Comparison of ENCODE assay signal across 22 cellular contexts in genomic region chr20:24838551-24839530, GRCh38.
DNase-seq lines count a peak whose midpoint lies in the region; ATAC-seq and TF ChIP-seq lines count a peak whose summit lies in the region.
"Had no signal": no experiment of that assay in that cellular context is flagged by ENCODE, and none has a peak within 500 bp of the region (broad histone marks: within the 10 kb centered on the region; RNA-seq: fewer than 3 reads in every experiment).

No MANE protein-coding gene starts in this region.

- intact Hi-C loops in posterior vena cava (cut with DNase I), result no loop called here
- intact Hi-C loops in activated CD8-positive, alpha-beta T cell treated with anti-CD3 and anti-CD28 coated beads for 36 hours (cut with micrococcal nuclease), result no loop called here

- H3K9me3 ChIP-seq in gastroesophageal sphincter, result no peaks in the 10 kb centered on the region
- H3K9me3 ChIP-seq: body of pancreas, gastrocnemius medialis, Peyer's patch, thyroid gland had no signal

- H3K27me3 Mint-ChIP-seq in activated CD8-positive, alpha-beta T cell treated with anti-CD3 and anti-CD28 coated beads for 36 hours, result peaks cover 2% of the 10 kb centered on the region

- 62 to 65% methylated on average over 3 to 4 of the region's 8 CpGs for WGBS in gastroesophageal sphincter (ENCODE audit: low coverage in 1 of 2), 2 donors

- no peak overlapping the region for H3K4me3 ChIP-seq in gastroesophageal sphincter
- H3K4me3 ChIP-seq: body of pancreas, gastrocnemius medialis, Peyer's patch, thyroid gland had no signal

- POLR2A ChIA-PET in activated CD8-positive, alpha-beta T cell treated with anti-CD3 and anti-CD28 coated beads for 36 hours (lab: Charles Lee), result no interaction called here

- H3K4me1 ChIP-seq in gastroesophageal sphincter, result no peaks in the 10 kb centered on the region
- H3K4me1 ChIP-seq: body of pancreas, gastrocnemius medialis, Peyer's patch had no signal

- TF ChIP-seq CTCF in activated CD8-positive, alpha-beta T cell treated with anti-CD3 and anti-CD28 coated beads for 36 hours (IDR thresholded peaks at IDR 0.05), result no peak
- TF ChIP-seq CTCF in gastroesophageal sphincter (IDR thresholded peaks at IDR 0.05), result no peak

- no peaks in the 10 kb centered on the region for H3K4me1 Mint-ChIP-seq in activated CD8-positive, alpha-beta T cell treated with anti-CD3 and anti-CD28 coated beads for 36 hours (ENCODE audit: low read depth)
- H3K4me1 Mint-ChIP-seq: neural crest cell, T-cell had no signal

- H3K27me3 ChIP-seq in gastroesophageal sphincter, result no peaks in the 10 kb centered on the region
- H3K27me3 ChIP-seq: body of pancreas, gastrocnemius medialis, Peyer's patch, thyroid gland had no signal

- no peak for TF ChIP-seq EP300 in gastroesophageal sphincter (IDR thresholded peaks at IDR 0.05)

- no peak overlapping the region for H3K27ac Mint-ChIP-seq in activated CD8-positive, alpha-beta T cell treated with anti-CD3 and anti-CD28 coated beads for 36 hours
- H3K27ac Mint-ChIP-seq: T-cell had no signal

- H3K27ac ChIP-seq in epithelial cell of prostate (peak overlapping the region; percentile 25), gastroesophageal sphincter (no peak overlapping the region)
- H3K27ac ChIP-seq: body of pancreas, gastrocnemius medialis, Peyer's patch, thyroid gland had no signal

- ATAC-seq in GM21526 (IDR thresholded peaks at IDR 0.05; ENCODE audit: low FRiP score, unreplicated experiment) (no peak), gastroesophageal sphincter (no peak)
- ATAC-seq in activated CD8-positive, alpha-beta T cell treated with anti-CD3 and anti-CD28 coated beads for 36 hours, result no peak
- ATAC-seq: body of pancreas, gastrocnemius medialis, right cardiac atrium, T-cell had no signal

- H3K36me3 ChIP-seq in gastroesophageal sphincter, result no peaks in the 10 kb centered on the region
- H3K36me3 ChIP-seq: gastrocnemius medialis, Peyer's patch, thyroid gland had no signal

- no peak for TF ChIP-seq POLR2A in gastroesophageal sphincter (IDR thresholded peaks at IDR 0.05)

- CTCF ChIA-PET in activated CD8-positive, alpha-beta T cell treated with anti-CD3 and anti-CD28 coated beads for 36 hours (lab: Charles Lee), result no interaction called here

- H3K9me3 Mint-ChIP-seq in activated CD8-positive, alpha-beta T cell treated with anti-CD3 and anti-CD28 coated beads for 36 hours, result no peaks in the 10 kb centered on the region
- H3K9me3 Mint-ChIP-seq: neural crest cell, T-cell had no signal

- peak; percentile 41 for DNase-seq in A172 (ENCODE audit: low spot score)
- DNase-seq in GM04504 (ENCODE audit: low read depth), result peak; percentile 34
- peak; percentile 65 for DNase-seq in HT1080 (ENCODE audit: low read depth)
- no peak for DNase-seq in epithelial cell of prostate (ENCODE audit: low read depth, low spot score)
- DNase-seq in posterior vena cava (ENCODE audit: low spot score), result no peak
- DNase-seq in activated CD8-positive, alpha-beta T cell treated with anti-CD3 and anti-CD28 coated beads for 36 hours, result no peak
- DNase-seq: activated naive CD4-positive, alpha-beta T cell treated with Interleukin-2 at 50 U/mL for 16 hours; AML-193; body of pancreas; DMS 273 treated with DMSO at 0.1 percent for 48 hours; effector memory CD4-positive, alpha-beta T cell; gastrocnemius medialis; NCI-H2029; NCI-H524; Peyer's patch; right cardiac atrium; stimulated activated CD8-positive, alpha-beta memory T cell treated with anti-CD3 and anti-CD28 coated beads, Interleukin-4, amount 100 ng/mL, for 48 hours; T-cell; thyroid gland had no signal

- H3K36me3 Mint-ChIP-seq in activated CD8-positive, alpha-beta T cell treated with anti-CD3 and anti-CD28 coated beads for 36 hours (ENCODE audit: low read depth), result no peaks in the 10 kb centered on the region
- H3K36me3 Mint-ChIP-seq: T-cell had no signal

- no peak overlapping the region for H3K4me3 Mint-ChIP-seq in activated CD8-positive, alpha-beta T cell treated with anti-CD3 and anti-CD28 coated beads for 36 hours
- H3K4me3 Mint-ChIP-seq: neural crest cell, T-cell had no signal

Comparison
In these comparisons a context has a peak if more than half of its experiments do, and no peak if none do; other contexts are left out.
1. DNase-seq: peak in A172 (single experiment), GM04504 (single experiment) and HT1080 (single experiment); none in epithelial cell of prostate (single experiment), posterior vena cava (single experiment) and activated CD8-positive, alpha-beta T cell treated with anti-CD3 and anti-CD28 coated beads for 36 hours (single experiment).